ENCODE assay signal across 8 cellular contexts in genomic region chr4:168631241-168632151, GRCh38.
DNase-seq lines count a peak whose midpoint lies in the region; ATAC-seq and TF ChIP-seq lines count a peak whose summit lies in the region.

No MANE protein-coding gene starts in this region.

- DNase-seq in COR-L47 (lab: John Stamatoyannopoulos, UW): peak; percentile 49
- DNase-seq in HPDE6-E6E7 (ENCODE audit: extremely low spot score): peak; percentile 69
- DNase-seq in foreskin melanocyte: peak; percentile 24
- peak; percentile 83 for DNase-seq in nephron progenitor cell
- DNase-seq in ureter (ENCODE audit: low spot score): no peak

- no peak for ATAC-seq in HG03565 (IDR thresholded peaks at IDR 0.05; ENCODE audit: unreplicated experiment)
- ATAC-seq in GM18858 (IDR thresholded peaks at IDR 0.05; ENCODE audit: unreplicated experiment): no peak

- peak overlapping the region; percentile 92 for H3K27ac Mint-ChIP-seq in nephron progenitor cell

- TF ChIP-seq CTCF in WI38 (IDR thresholded peaks at IDR 0.05; ENCODE audit: low read depth, low read length) (peak; percentile 40; the same call in 1 of the 2 replicates), nephron progenitor cell (IDR thresholded peaks at IDR 0.05) (no peak)

- H3K36me3 Mint-ChIP-seq in nephron progenitor cell (ENCODE audit: low read depth): no peaks in the 10 kb centered on the region

- no peaks in the 10 kb centered on the region for H3K27me3 Mint-ChIP-seq in nephron progenitor cell (ENCODE audit: low read depth, poor library complexity)

- peaks cover 71% of the 10 kb centered on the region for H3K4me1 Mint-ChIP-seq in nephron progenitor cell

- H3K4me3 ChIP-seq in WI38 (ENCODE audit: low read depth, low read length): peak overlapping the region; percentile 64

- no peaks in the 10 kb centered on the region for H3K9me3 Mint-ChIP-seq in nephron progenitor cell

- peak overlapping the region; percentile 97 for H3K4me3 Mint-ChIP-seq in nephron progenitor cell
